In the genomic region with DNA sequence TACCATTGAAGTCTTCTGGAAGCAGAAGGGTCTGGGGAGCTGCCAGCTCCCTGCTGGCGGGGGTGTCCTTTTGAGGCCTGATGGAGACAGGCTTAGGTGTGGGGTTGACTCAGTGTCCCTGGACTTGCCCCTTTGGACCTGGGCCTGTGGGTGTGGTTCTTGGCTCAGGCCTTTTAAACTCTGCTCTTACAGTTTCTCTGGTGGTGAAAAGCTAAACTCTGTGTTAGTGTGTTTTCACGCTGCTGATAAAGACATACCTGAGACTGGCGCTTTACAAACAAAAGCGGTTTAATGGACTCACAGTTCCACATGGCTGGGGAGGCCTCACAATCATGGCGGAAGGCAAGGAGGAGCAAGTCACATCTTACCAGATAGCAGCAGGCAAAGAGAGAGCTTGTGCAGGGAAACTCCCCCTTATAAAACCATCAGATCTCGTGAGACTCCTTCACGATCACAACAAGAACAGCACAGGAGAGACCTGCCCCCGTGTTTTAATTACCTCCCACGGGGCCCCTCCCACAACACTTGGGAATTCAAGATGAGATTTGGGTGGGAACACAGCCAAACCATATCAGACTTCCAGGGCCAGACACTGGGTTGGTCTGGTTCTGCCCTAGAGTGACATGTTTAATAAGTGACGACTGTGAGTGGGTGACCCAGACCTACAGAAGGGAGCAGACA, we compare ENCODE assay signal across 1 cellular context.
A peak's percentile ranks its signal among the peaks of the same experiment; 100 is the strongest.
TF ChIP-seq lines count a peak whose summit lies in the region.

No MANE protein-coding gene starts in this region.

TF ChIP-seq in HEK293, 187 proteins besides CTCF, POLR2A, EP300 and RAD21 (continued from another document):
- TF ChIP-seq, protein P1, sequence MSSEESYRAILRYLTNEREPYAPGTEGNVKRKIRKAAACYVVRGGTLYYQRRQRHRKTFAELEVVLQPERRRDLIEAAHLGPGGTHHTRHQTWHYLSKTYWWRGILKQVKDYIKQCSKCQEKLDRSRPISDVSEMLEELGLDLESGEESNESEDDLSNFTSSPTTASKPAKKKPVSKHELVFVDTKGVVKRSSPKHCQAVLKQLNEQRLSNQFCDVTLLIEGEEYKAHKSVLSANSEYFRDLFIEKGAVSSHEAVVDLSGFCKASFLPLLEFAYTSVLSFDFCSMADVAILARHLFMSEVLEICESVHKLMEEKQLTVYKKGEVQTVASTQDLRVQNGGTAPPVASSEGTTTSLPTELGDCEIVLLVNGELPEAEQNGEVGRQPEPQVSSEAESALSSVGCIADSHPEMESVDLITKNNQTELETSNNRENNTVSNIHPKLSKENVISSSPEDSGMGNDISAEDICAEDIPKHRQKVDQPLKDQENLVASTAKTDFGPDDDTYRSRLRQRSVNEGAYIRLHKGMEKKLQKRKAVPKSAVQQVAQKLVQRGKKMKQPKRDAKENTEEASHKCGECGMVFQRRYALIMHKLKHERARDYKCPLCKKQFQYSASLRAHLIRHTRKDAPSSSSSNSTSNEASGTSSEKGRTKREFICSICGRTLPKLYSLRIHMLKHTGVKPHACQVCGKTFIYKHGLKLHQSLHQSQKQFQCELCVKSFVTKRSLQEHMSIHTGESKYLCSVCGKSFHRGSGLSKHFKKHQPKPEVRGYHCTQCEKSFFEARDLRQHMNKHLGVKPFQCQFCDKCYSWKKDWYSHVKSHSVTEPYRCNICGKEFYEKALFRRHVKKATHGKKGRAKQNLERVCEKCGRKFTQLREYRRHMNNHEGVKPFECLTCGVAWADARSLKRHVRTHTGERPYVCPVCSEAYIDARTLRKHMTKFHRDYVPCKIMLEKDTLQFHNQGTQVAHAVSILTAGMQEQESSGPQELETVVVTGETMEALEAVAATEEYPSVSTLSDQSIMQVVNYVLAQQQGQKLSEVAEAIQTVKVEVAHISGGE (tag by site-specific recombination; conservative IDR thresholded peaks at IDR 0.05; ENCODE audit: low read depth), result no peak
- no peak for TF ChIP-seq ZNF768 (tag by site-specific recombination; IDR thresholded peaks at IDR 0.05)
- no peak for TF ChIP-seq ZNF473 (tag by site-specific recombination; IDR thresholded peaks at IDR 0.05)
- no peak for TF ChIP-seq SETDB1 (IDR thresholded peaks at IDR 0.05; ENCODE audit: insufficient read length, low read length)
- TF ChIP-seq ZNF341 (tag by site-specific recombination; IDR thresholded peaks at IDR 0.05; ENCODE audit: low read depth), result no peak
- TF ChIP-seq GLIS1 (tag by site-specific recombination; IDR thresholded peaks at IDR 0.05), result peak; percentile 86
- TF ChIP-seq ZFP69B (tag by site-specific recombination; IDR thresholded peaks at IDR 0.05), result no peak
- TF ChIP-seq BCL11B (tag by site-specific recombination; IDR thresholded peaks at IDR 0.05; ENCODE audit: low read depth), result no peak
- no peak for TF ChIP-seq ZNF121 (tag by site-specific recombination; IDR thresholded peaks at IDR 0.05)
- peak; percentile 78 for TF ChIP-seq EGR2 (tag by site-specific recombination; IDR thresholded peaks at IDR 0.05; ENCODE audit: low read depth)
- TF ChIP-seq ZNF133 (tag by site-specific recombination; IDR thresholded peaks at IDR 0.05), result no peak
- TF ChIP-seq, protein P2, sequence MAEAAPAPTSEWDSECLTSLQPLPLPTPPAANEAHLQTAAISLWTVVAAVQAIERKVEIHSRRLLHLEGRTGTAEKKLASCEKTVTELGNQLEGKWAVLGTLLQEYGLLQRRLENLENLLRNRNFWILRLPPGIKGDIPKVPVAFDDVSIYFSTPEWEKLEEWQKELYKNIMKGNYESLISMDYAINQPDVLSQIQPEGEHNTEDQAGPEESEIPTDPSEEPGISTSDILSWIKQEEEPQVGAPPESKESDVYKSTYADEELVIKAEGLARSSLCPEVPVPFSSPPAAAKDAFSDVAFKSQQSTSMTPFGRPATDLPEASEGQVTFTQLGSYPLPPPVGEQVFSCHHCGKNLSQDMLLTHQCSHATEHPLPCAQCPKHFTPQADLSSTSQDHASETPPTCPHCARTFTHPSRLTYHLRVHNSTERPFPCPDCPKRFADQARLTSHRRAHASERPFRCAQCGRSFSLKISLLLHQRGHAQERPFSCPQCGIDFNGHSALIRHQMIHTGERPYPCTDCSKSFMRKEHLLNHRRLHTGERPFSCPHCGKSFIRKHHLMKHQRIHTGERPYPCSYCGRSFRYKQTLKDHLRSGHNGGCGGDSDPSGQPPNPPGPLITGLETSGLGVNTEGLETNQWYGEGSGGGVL (tag by site-specific recombination; IDR thresholded peaks at IDR 0.05), result no peak
- no peak for TF ChIP-seq KLF9 (tag by site-specific recombination; IDR thresholded peaks at IDR 0.05; ENCODE audit: low read depth)
- no peak for TF ChIP-seq SP3 (tag by site-specific recombination; IDR thresholded peaks at IDR 0.05)
- TF ChIP-seq HOXD13 (CRISPR knock-in tag; IDR thresholded peaks at IDR 0.05; ENCODE audit: borderline replicate concordance), result no peak
- no peak for TF ChIP-seq ZNF561 (tag by site-specific recombination; IDR thresholded peaks at IDR 0.05; ENCODE audit: borderline replicate concordance)
- TF ChIP-seq ZFHX2 (tag by site-specific recombination; conservative IDR thresholded peaks at IDR 0.05), result peak; percentile 80
- TF ChIP-seq ZNF239 (tag by site-specific recombination; IDR thresholded peaks at IDR 0.05), result no peak
